22 cellular contexts compared by ENCODE assay signal in the genomic region with DNA sequence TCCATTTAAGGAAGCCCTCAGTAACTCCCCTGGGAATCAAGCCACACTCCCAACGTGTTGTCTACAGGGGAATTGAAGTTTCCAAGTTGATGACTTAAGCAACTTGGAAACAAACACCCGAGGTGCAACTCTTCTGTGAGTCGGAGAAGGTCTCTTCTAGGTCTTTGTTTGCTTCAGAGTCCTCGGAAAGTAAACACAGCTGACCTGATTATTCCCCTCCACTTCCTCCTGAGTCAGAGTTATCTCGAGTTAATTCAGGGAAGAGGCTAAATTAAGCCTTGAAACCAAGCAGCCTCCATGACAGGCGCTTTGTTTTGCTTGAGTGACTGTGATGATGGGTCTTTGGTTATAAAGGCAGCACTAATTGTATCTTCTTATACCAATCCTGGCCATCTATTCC. TPM values are rescaled to one million over a fixed set of nuclear protein-coding genes. Genes with fewer than 3 reads are reported as not detected.
DNase-seq lines count a peak whose midpoint lies in the region; ATAC-seq and TF ChIP-seq lines count a peak whose summit lies in the region.
"Had no signal": no experiment of that assay in that cellular context is flagged by ENCODE, and none has a peak within 500 bp of the region (broad histone marks: within the 10 kb centered on the region; RNA-seq: fewer than 3 reads in every experiment).

No MANE protein-coding gene starts in this region.

- TF ChIP-seq CTCF in WERI-Rb-1 (IDR thresholded peaks at IDR 0.05; ENCODE audit: low read depth, low read length), result no peak

- no peak overlapping the region for H3K9ac ChIP-seq in HUES64 (ENCODE audit: low read depth, low read length)
- H3K9ac ChIP-seq: KMS-11 had no signal

- H3K27me3 ChIP-seq in HUES64 (ENCODE audit: insufficient read depth, low read length) (no peaks in the 10 kb centered on the region), WERI-Rb-1 (ENCODE audit: insufficient read depth, low read depth, severe bottlenecking) (no peaks in the 10 kb centered on the region)

- peak; percentile 52 for DNase-seq in NCI-H2227 (lab: John Stamatoyannopoulos, UW; ENCODE audit: unreplicated experiment)
- DNase-seq in NCI-H2227 treated with DMSO at 0.1 percent for 48 hours (lab: John Stamatoyannopoulos, UW), result no peak
- peak; percentile 48 for DNase-seq in WERI-Rb-1
- peak; percentile 72 for DNase-seq in renal cortical epithelial cell (ENCODE audit: low read depth)
- DNase-seq: activated CD4-positive, alpha-beta memory T cell treated with anti-CD3 and anti-CD28 coated beads, Interleukin-2, amount 10 ng/mL, durations not matched to agents 7 days and 5 days; activated naive CD4-positive, alpha-beta T cell treated with Interleukin-2 at 50 U/mL for 16 hours; activated T-cell treated with anti-CD3 and anti-CD28 coated beads, Interleukin-2, amount 50 U/mL, for 1 hour; caudate nucleus; effector memory CD4-positive, alpha-beta T cell; HCEC 1CT; NCI-H446; right cardiac atrium; Right ventricle myocardium superior; T-helper 1 cell had no signal

- H3K36me3 ChIP-seq in HUES64 (ENCODE audit: insufficient read depth, low read length) (peaks cover 16% of the 10 kb centered on the region), WERI-Rb-1 (no peaks in the 10 kb centered on the region)

- H3K27ac ChIP-seq in HUES64 (ENCODE audit: low read depth, low read length) (peak overlapping the region; percentile 32; the same call in 1 of the 2 replicates), WERI-Rb-1 (0 out of 2 replicates have a peak overlapping the region, but pooled peaks have one; percentile 14)
- H3K27ac ChIP-seq: A549, KMS-11 had no signal

- no peak overlapping the region for H3K4me3 ChIP-seq in HUES64 (ENCODE audit: low read length)
- H3K4me3 ChIP-seq in WERI-Rb-1 (ENCODE audit: low read depth, low read length), result peak overlapping the region; percentile 5; the same call in 1 of the 2 replicates
- H3K4me3 ChIP-seq: A549 had no signal

- no peak for ATAC-seq in GM18511 (IDR thresholded peaks at IDR 0.05; ENCODE audit: unreplicated experiment)
- ATAC-seq in HG03039 (IDR thresholded peaks at IDR 0.05; ENCODE audit: unreplicated experiment), result no peak
- ATAC-seq in HG03442 (IDR thresholded peaks at IDR 0.05; ENCODE audit: unreplicated experiment), result no peak
- ATAC-seq: A549, left lobe of liver, right cardiac atrium had no signal

- peaks cover 26% of the 10 kb centered on the region for H3K4me1 ChIP-seq in HUES64 (ENCODE audit: insufficient read depth, low read length)
- H3K4me1 ChIP-seq: A549 had no signal

- H3K9me3 ChIP-seq in HUES64 (ENCODE audit: insufficient read depth, low read depth, low read length) (no peaks in the 10 kb centered on the region), WERI-Rb-1 (ENCODE audit: severe bottlenecking) (no peaks in the 10 kb centered on the region)
- H3K9me3 ChIP-seq: A549 had no signal

- WGBS in HUES64, result 82% methylated on average over 6 of the region's 6 CpGs

RNA-seq across cellular contexts. Expression of a gene that starts 41.8 kb away (rescaled TPM):
- 26.5 TPM for polyA plus RNA-seq in HUES64 (2013, experiment 1 of 2)
- 36.3 TPM for polyA plus RNA-seq in HUES64 (2013, experiment 2 of 2)
- total RNA-seq in renal cortical epithelial cell, result 0.69 and 3.0 TPM in 2 replicates
- total RNA-seq: activated CD4-positive, alpha-beta memory T cell treated with anti-CD3 and anti-CD28 coated beads, Interleukin-2, amount 10 ng/mL, durations not matched to agents 7 days and 5 days; left lobe of liver; right cardiac atrium; Right ventricle myocardium superior had no signal
- polyA plus RNA-seq: A549, BJ, right cardiac atrium had no signal
